ENCODE assay signal across 1 cellular context in genomic region chr6:52536424-52536916, GRCh38.
TF ChIP-seq lines count a peak whose summit lies in the region.

No MANE protein-coding gene starts in this region.

TF ChIP-seq in IMR-90, 13 proteins besides CTCF, POLR2A, EP300 and RAD21 (continued from another document):
- no peak for TF ChIP-seq CHD1 (IDR thresholded peaks at IDR 0.05; ENCODE audit: low read depth, low read length)
- TF ChIP-seq SMC3 (IDR thresholded peaks at IDR 0.05; ENCODE audit: low read depth, low read length) = no peak
